ENCODE assay signal across 39 cellular contexts in genomic region chr20:36090223-36090622, GRCh38.
"Had no signal": no experiment of that assay in that cellular context is flagged by ENCODE, and none has a peak within 500 bp of the region (broad histone marks: within the 10 kb centered on the region; RNA-seq: fewer than 3 reads in every experiment).

No MANE protein-coding gene starts in this region.

- H3K36me3 ChIP-seq: adrenal gland, breast epithelium, Peyer's patch, WERI-Rb-1 had no signal

- H3K9me3 ChIP-seq: adrenal gland, body of pancreas, breast epithelium, Peyer's patch had no signal

- H3K27me3 ChIP-seq: adrenal gland, body of pancreas, breast epithelium, Peyer's patch had no signal

- H3K4me3 ChIP-seq: adrenal gland, body of pancreas, breast epithelium, K562, Peyer's patch had no signal

- ATAC-seq: activated CD8-positive, alpha-beta memory T cell treated with anti-CD3 and anti-CD28 coated beads, Interleukin-2, amount 10 ng/mL, durations not matched to agents 7 days and 5 days; activated naive CD4-positive, alpha-beta T cell treated with anti-CD3 and anti-CD28 coated beads, Interleukin-2, amount 50 U/mL, for 72 hours; activated T-cell treated with anti-CD3 and anti-CD28 coated beads, Interleukin-2, amount 50 U/mL, for 72 hours; body of pancreas; K562; PC-3; Right ventricle myocardium inferior had no signal

- DNase-seq: activated CD4-positive, alpha-beta memory T cell treated with anti-CD3 and anti-CD28 coated beads, Interleukin-2, amount 10 ng/mL, durations not matched to agents 7 days and 5 days; activated CD4-positive, alpha-beta T cell treated with anti-CD3 and anti-CD28 coated beads for 1 hour; activated CD4-positive, alpha-beta T cell treated with anti-CD3 and anti-CD28 coated beads for 48 hours; activated CD4-positive, CD25-positive, alpha-beta regulatory T cell; activated CD8-positive, alpha-beta memory T cell treated with anti-CD3 and anti-CD28 coated beads for 24 hours; activated CD8-positive, alpha-beta memory T cell treated with anti-CD3 and anti-CD28 coated beads, Interleukin-2, amount 10 ng/mL, durations not matched to agents 7 days and 5 days; activated CD8-positive, alpha-beta memory T cell treated with anti-CD3 and anti-CD28 coated beads, Interleukin-2, amount 50 U/mL, for 48 hours; activated gamma-delta T cell treated with Interleukin-2 at 50 U/mL for 16 hours; activated naive CD4-positive, alpha-beta T cell treated with anti-CD3 and anti-CD28 coated beads for 36 hours; activated T-cell treated with anti-CD3 and anti-CD28 coated beads, Interleukin-2, amount 50 U/mL, for 72 hours; adrenal gland; body of pancreas; caudate nucleus; cerebellar nuclear complex; Karpas-422; NCI-H1048; NCI-H1105 treated with DMSO at 0.1 percent for 48 hours; NCI-H1436; NCI-H1694; NCI-H1930; NCI-H2081 treated with DMSO at 0.1 percent for 48 hours; NCI-H226; NCI-H446 treated with DMSO at 0.1 percent for 48 hours; NCI-H524; NCI-H69; NCI-H82; PC-3; Peyer's patch; SIG-M5; SW 1271; T-helper 1 cell; T-helper 9 cell; WERI-Rb-1 had no signal

- FAIRE-seq: astrocyte, K562 had no signal

- H3K27ac ChIP-seq: adrenal gland, body of pancreas, Peyer's patch, RWPE1, WERI-Rb-1 had no signal
